In genomic region chr17:76007131-76007849, GRCh38 we compare ENCODE assay signal across 1 cellular context.
A peak's percentile ranks its signal among the peaks of the same experiment; 100 is the strongest.
TF ChIP-seq lines count a peak whose summit lies in the region.

No MANE protein-coding gene starts in this region.

TF ChIP-seq in K562, 482 proteins besides CTCF, POLR2A, EP300 and RAD21:
- TF ChIP-seq ELF2 (CRISPR knock-in tag; IDR thresholded peaks at IDR 0.05) (no peak), PHF20 (IDR thresholded peaks at IDR 0.05; ENCODE audit: partially characterized antibody) (no peak), POLR2G (IDR thresholded peaks at IDR 0.05; ENCODE audit: low read depth, low read length) (peak; percentile 29; the same call in 1 of the 2 replicates)
TF ChIP-seq in K562: peak in this region for 1.
